ENCODE assay signal across 8 cellular contexts in the genomic region with DNA sequence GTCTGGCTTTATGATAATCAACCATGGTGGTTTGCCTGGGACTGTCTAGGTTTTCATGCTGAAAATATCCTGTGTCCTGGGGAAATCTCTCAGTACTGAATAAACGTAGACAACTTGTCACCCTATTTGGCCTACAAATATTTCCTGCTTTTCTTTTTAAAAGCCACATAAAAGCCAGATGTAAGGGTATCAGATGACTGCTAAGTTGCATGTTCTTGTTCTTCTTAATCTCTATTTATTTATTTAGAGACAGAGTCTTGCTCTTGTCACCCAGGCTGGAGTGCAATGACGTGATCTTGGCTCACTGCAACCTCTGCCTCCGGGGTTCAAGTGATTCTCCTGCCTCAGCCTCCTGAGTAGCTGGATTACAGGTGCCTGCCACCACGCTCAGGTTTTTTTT.
DNase-seq lines count a peak whose midpoint lies in the region; ATAC-seq and TF ChIP-seq lines count a peak whose summit lies in the region.
"Not testable (repeated sequence)": the region's sequence is repeated elsewhere in the genome, so short reads cannot be mapped to it uniquely, and the experiment has no call there.

No MANE protein-coding gene starts in this region.

- CTCF ChIA-PET in CD4-positive, alpha-beta T cell (lab: Charles Lee): interaction anchor here (0.6 kb wide), 2 partner anchors 12 to 1395 kb away, joined by 3 read pairs; no protein-coding TSS in a partner anchor

- H2AFZ ChIP-seq in Loucy (ENCODE audit: low read length): not testable (repeated sequence)

- H3K27ac ChIP-seq in CD4-positive, alpha-beta T cell (ENCODE audit: low read depth, low read length): not testable (repeated sequence)

- H3K4me3 ChIP-seq in Loucy (ENCODE audit: low read length, poor library complexity, severe bottlenecking): not testable (repeated sequence)

- TF ChIP-seq CTCF in CD4-positive, alpha-beta T cell (IDR thresholded peaks at IDR 0.05); Loucy (conservative IDR thresholded peaks at IDR 0.05; ENCODE audit: low read length): not testable (repeated sequence)

- peak overlapping the region; percentile 64 for H3K27ac Mint-ChIP-seq in CD4-positive, alpha-beta T cell

- intact Hi-C loops in CD4-positive, alpha-beta T cell (cut with DNase I, micrococcal nuclease): not testable (repeated sequence)

- H3K79me2 ChIP-seq in Loucy (ENCODE audit: insufficient read depth, low read length): not testable (repeated sequence)

- not testable (repeated sequence) for H4K20me1 ChIP-seq in Loucy (ENCODE audit: insufficient read depth, low read length, poor library complexity, severe bottlenecking)

- POLR2A ChIA-PET in CD4-positive, alpha-beta T cell (lab: Charles Lee): not testable (repeated sequence)

- ATAC-seq in CD4-positive, alpha-beta T cell (ENCODE audit: poor library complexity): peak; percentile 76

- not testable (repeated sequence) for H3K36me3 ChIP-seq in Loucy (ENCODE audit: insufficient read depth, low read length)

- H3K27me3 Mint-ChIP-seq in CD4-positive, alpha-beta T cell: not testable (repeated sequence)

- not testable (repeated sequence) for H3K4me3 Mint-ChIP-seq in CD4-positive, alpha-beta T cell

- peaks cover 36% of the 10 kb centered on the region for H3K4me1 Mint-ChIP-seq in CD4-positive, alpha-beta T cell (ENCODE audit: low read depth)

- H3K9me2 ChIP-seq in Loucy (replicated peaks; ENCODE audit: low read depth, low read length): not testable (repeated sequence)

- H3F3A ChIP-seq in Loucy (ENCODE audit: low read depth): not testable (repeated sequence)

- H3K36me3 Mint-ChIP-seq in CD4-positive, alpha-beta T cell (ENCODE audit: low read depth): not testable (repeated sequence)

- peaks cover 37% of the 10 kb centered on the region for H3K4me1 ChIP-seq in Loucy (ENCODE audit: insufficient read depth, low read length, poor library complexity, severe bottlenecking)

- peak in 1 of 10 experiments; percentile 20 for DNase-seq in CD4-positive, alpha-beta T cell
- DNase-seq in DMS53 treated with DMSO at 0.1 percent for 48 hours (lab: John Stamatoyannopoulos, UW; ENCODE audit: unreplicated experiment): peak; percentile 82
- DNase-seq in H4 (ENCODE audit: low spot score): peak; percentile 69
- DNase-seq in NCI-H2107 treated with DMSO at 0.1 percent for 48 hours (lab: John Stamatoyannopoulos, UW; ENCODE audit: unreplicated experiment): peak; percentile 2
- DNase-seq in NCI-H345 treated with DMSO at 0.1 percent for 48 hours (lab: John Stamatoyannopoulos, UW; ENCODE audit: unreplicated experiment): peak; percentile 5
- DNase-seq in activated CD4-positive, alpha-beta T cell treated with anti-CD3 and anti-CD28 coated beads, Interleukin-2, amount 50 U/mL, for 1 hour: peak; percentile 11
- peak; percentile 2 for DNase-seq in left kidney (ENCODE audit: low read depth, low spot score)

- not testable (repeated sequence) for H3K9me3 ChIP-seq in CD4-positive, alpha-beta T cell (ENCODE audit: control insufficient read depth, low read length); Loucy (ENCODE audit: insufficient read depth, low read depth, low read length)

- not testable (repeated sequence) for H3K9ac ChIP-seq in Loucy (ENCODE audit: low read depth, low read length, poor library complexity, severe bottlenecking)

- H3K27me3 ChIP-seq in CD4-positive, alpha-beta T cell (ENCODE audit: control insufficient read depth, insufficient read depth, low read length); Loucy (ENCODE audit: insufficient read depth, low read length, poor library complexity, severe bottlenecking): not testable (repeated sequence)

- peak overlapping the region; percentile 48 for H3K4me2 ChIP-seq in Loucy (ENCODE audit: low read depth, low read length, poor library complexity, severe bottlenecking)

- not testable (repeated sequence) for H3K9me3 Mint-ChIP-seq in CD4-positive, alpha-beta T cell
